ENCODE assay signal across 25 cellular contexts in genomic region chr1:31215083-31215570, GRCh38. TPM values are rescaled to one million over a fixed set of nuclear protein-coding genes. Genes with fewer than 3 reads are reported as not detected.
"Had no signal": no experiment of that assay in that cellular context is flagged by ENCODE, and none has a peak within 500 bp of the region (broad histone marks: within the 10 kb centered on the region; RNA-seq: fewer than 3 reads in every experiment).

No MANE protein-coding gene starts in this region.

- H3K9me3 ChIP-seq: ascending aorta, breast epithelium, esophagus muscularis mucosa, lower lobe of right lung, sigmoid colon, tibial artery had no signal

- H3K4me3 ChIP-seq: ascending aorta, breast epithelium, esophagus muscularis mucosa, lower lobe of right lung, sigmoid colon, tibial artery had no signal

- FAIRE-seq: endothelial cell of umbilical vein had no signal

- H3K4me3 Mint-ChIP-seq: activated CD4-positive, alpha-beta T cell treated with anti-CD3 and anti-CD28 coated beads, Interleukin-2, amount 10 ng/mL, durations not matched to agents 7 days and 5 days; activated CD8-positive, alpha-beta T cell treated with anti-CD3 and anti-CD28 coated beads, Interleukin-2, amount 10 ng/mL, durations not matched to agents 7 days and 5 days; activated naive CD4-positive, alpha-beta T cell treated with anti-CD3 and anti-CD28 coated beads for 36 hours; activated naive CD8-positive, alpha-beta T cell treated with anti-CD3 and anti-CD28 coated beads, Interleukin-2, amount 50 U/mL, for 24 hours; activated T-cell treated with anti-CD3 and anti-CD28 coated beads, Interleukin-2, amount 50 U/mL, for 24 hours; natural killer cell; stimulated activated naive B cell treated with anti-CD40 and anti-IgM and Interleukin-4, amounts not matched to agents 10 μg/mL and 1 μg/mL and 100 μg/mL, for 72 hours had no signal

- H3K27ac Mint-ChIP-seq: activated CD4-positive, alpha-beta T cell treated with anti-CD3 and anti-CD28 coated beads, Interleukin-2, amount 10 ng/mL, durations not matched to agents 7 days and 5 days; activated CD8-positive, alpha-beta T cell treated with anti-CD3 and anti-CD28 coated beads, Interleukin-2, amount 10 ng/mL, durations not matched to agents 7 days and 5 days; activated naive CD4-positive, alpha-beta T cell treated with anti-CD3 and anti-CD28 coated beads for 36 hours; activated naive CD8-positive, alpha-beta T cell treated with anti-CD3 and anti-CD28 coated beads, Interleukin-2, amount 50 U/mL, for 24 hours; activated T-cell treated with anti-CD3 and anti-CD28 coated beads, Interleukin-2, amount 50 U/mL, for 24 hours; activated T-helper 2 cell treated with anti-CD3 and anti-CD28 coated beads, Interferon-gamma antibody, Interleukin-2, Interleukin-4, amounts not matched to agents 10 μg/mL and 5 μg/mL and 100 μg/mL, durations not matched to agents 14 hours and 24 hours and 36 hours; natural killer cell; stimulated activated naive B cell treated with anti-CD40 and anti-IgM and Interleukin-4, amounts not matched to agents 10 μg/mL and 1 μg/mL and 100 μg/mL, for 72 hours had no signal

- H3K4me1 ChIP-seq: ascending aorta, tibial artery had no signal

- H3K4me1 Mint-ChIP-seq: activated CD4-positive, alpha-beta T cell treated with anti-CD3 and anti-CD28 coated beads, Interleukin-2, amount 10 ng/mL, durations not matched to agents 7 days and 5 days; activated naive CD8-positive, alpha-beta T cell treated with anti-CD3 and anti-CD28 coated beads, Interleukin-2, amount 50 U/mL, for 24 hours; natural killer cell had no signal

- H3K36me3 ChIP-seq: ascending aorta, breast epithelium, esophagus muscularis mucosa, lower lobe of right lung, sigmoid colon, tibial artery had no signal

- H3K27ac ChIP-seq: ascending aorta, esophagus muscularis mucosa, lower lobe of right lung, sigmoid colon, tibial artery had no signal

- ATAC-seq: activated CD4-positive, CD25-positive, alpha-beta regulatory T cell treated with anti-CD3 and anti-CD28 coated beads, Interleukin-2, amount 50 U/mL, for 24 hours; activated CD8-positive, alpha-beta T cell treated with anti-CD3 and anti-CD28 coated beads, Interleukin-2, amount 10 ng/mL, durations not matched to agents 7 days and 5 days; activated naive CD8-positive, alpha-beta T cell treated with anti-CD3 and anti-CD28 coated beads, Interleukin-2, amount 50 U/mL, for 24 hours; natural killer cell; stimulated activated naive B cell treated with anti-CD40 and anti-IgM and Interleukin-4, amounts not matched to agents 10 μg/mL and 1 μg/mL and 100 μg/mL, for 72 hours had no signal

- DNase-seq: activated CD4-positive, alpha-beta T cell treated with anti-CD3 and anti-CD28 coated beads, Interleukin-2, amount 10 ng/mL, durations not matched to agents 7 days and 5 days; activated CD8-positive, alpha-beta T cell treated with anti-CD3 and anti-CD28 coated beads, Interleukin-2, amount 10 ng/mL, durations not matched to agents 7 days and 5 days; activated naive CD4-positive, alpha-beta T cell treated with anti-CD3 and anti-CD28 coated beads for 36 hours; activated naive CD8-positive, alpha-beta T cell treated with anti-CD3 and anti-CD28 coated beads, Interleukin-2, amount 50 U/mL, for 24 hours; activated T-cell treated with anti-CD3 and anti-CD28 coated beads, Interleukin-2, amount 50 U/mL, for 24 hours; cortex of kidney; effector CD4-positive, alpha-beta T cell; foreskin melanocyte; glutamatergic neuron; hippocampal formation; left colon; lower lobe of right lung; natural killer cell; sigmoid colon; stimulated activated CD4-positive, alpha-beta T cell treated with anti-CD3 and anti-CD28 coated beads, Interleukin-4, amount 100 ng/mL, for 4 hours; stimulated activated naive B cell treated with anti-CD40 and anti-IgM and Interleukin-4, amounts not matched to agents 10 μg/mL and 1 μg/mL and 100 μg/mL, for 72 hours; T1000; tibial artery had no signal

- H3K36me3 Mint-ChIP-seq: natural killer cell; stimulated activated naive B cell treated with anti-CD40 and anti-IgM and Interleukin-4, amounts not matched to agents 10 μg/mL and 1 μg/mL and 100 μg/mL, for 72 hours had no signal

- H3K27me3 ChIP-seq: ascending aorta, breast epithelium had no signal

- H3K9me3 Mint-ChIP-seq: activated T-helper 2 cell treated with anti-CD3 and anti-CD28 coated beads, Interferon-gamma antibody, Interleukin-2, Interleukin-4, amounts not matched to agents 10 μg/mL and 5 μg/mL and 100 μg/mL, durations not matched to agents 14 hours and 24 hours and 36 hours; natural killer cell had no signal

RNA-seq across cellular contexts. Expression of gene NKAIN1, which starts 24.6 kb away (rescaled TPM):
- total RNA-seq: activated naive CD4-positive, alpha-beta T cell treated with anti-CD3 and anti-CD28 coated beads for 36 hours; activated T-helper 2 cell treated with anti-CD3 and anti-CD28 coated beads, Interferon-gamma antibody, Interleukin-2, Interleukin-4, amounts not matched to agents 10 μg/mL and 5 μg/mL and 100 μg/mL, durations not matched to agents 14 hours and 24 hours and 36 hours; ascending aorta; esophagus muscularis mucosa; lower lobe of right lung; mesenteric fat pad; natural killer cell had no signal
